Comparison of ENCODE assay signal across 21 cellular contexts in genomic region chr4:62490635-62491034, GRCh38.
"Had no signal": no experiment of that assay in that cellular context is flagged by ENCODE, and none has a peak within 500 bp of the region (broad histone marks: within the 10 kb centered on the region; RNA-seq: fewer than 3 reads in every experiment).

No MANE protein-coding gene starts in this region.

- H3K9ac ChIP-seq: neural progenitor cell had no signal

- H3K4me3 ChIP-seq: gastrocnemius medialis, neural progenitor cell, pancreas, tibial artery, upper lobe of left lung, vagina had no signal

- H3K36me3 ChIP-seq: gastrocnemius medialis, neural progenitor cell, pancreas, tibial artery, upper lobe of left lung, vagina had no signal

- H3K27ac ChIP-seq: gastrocnemius medialis, neural progenitor cell, pancreas, tibial artery, upper lobe of left lung, vagina had no signal

- DNase-seq: effector memory CD4-positive, alpha-beta T cell; gastrocnemius medialis; glutamatergic neuron; islet precursor cell; left colon; nucleus accumbens; pancreas; right cardiac atrium; small intestine; stimulated activated CD4-positive, alpha-beta T cell treated with anti-CD3 and anti-CD28 coated beads, Interleukin-4, amount 100 ng/mL, for 1 hour; stimulated activated CD8-positive, alpha-beta memory T cell treated with anti-CD3 and anti-CD28 coated beads, Interleukin-4, amount 100 ng/mL, for 48 hours; stimulated activated naive CD8-positive, alpha-beta T cell treated with anti-CD3 and anti-CD28 coated beads, Interleukin-15, Interleukin-2, amounts not matched to agents 100 U/mL and 50 U/mL, for 24 hours; tibial artery; upper lobe of left lung had no signal

- H3K4me2 ChIP-seq: neural progenitor cell had no signal

- H3K36me3 Mint-ChIP-seq: mesothelial cell of epicardium; neural progenitor cell; stimulated activated effector memory CD8-positive, alpha-beta T cell treated with anti-CD3 and anti-CD28 coated beads, Interleukin-12 subunit alpha, Interleukin-12 subunit beta, amount 100 ng/mL, for 72 hours had no signal

- H3K27ac Mint-ChIP-seq: mesothelial cell of epicardium; natural killer cell treated with Interleukin-12 subunit alpha and Interleukin-12 subunit beta and Interleukin-15 and Interleukin-18, amount 100 ng/mL, for 72 hours; neural progenitor cell; progenitor cell of endocrine pancreas; stimulated activated effector memory CD8-positive, alpha-beta T cell treated with anti-CD3 and anti-CD28 coated beads, Interleukin-12 subunit alpha, Interleukin-12 subunit beta, amount 100 ng/mL, for 72 hours had no signal

- H3K9me3 ChIP-seq: gastrocnemius medialis, pancreas, vagina had no signal

- H3K4me3 Mint-ChIP-seq: mesothelial cell of epicardium; natural killer cell treated with Interleukin-12 subunit alpha and Interleukin-12 subunit beta and Interleukin-15 and Interleukin-18, amount 100 ng/mL, for 72 hours; neural progenitor cell; stimulated activated effector memory CD8-positive, alpha-beta T cell treated with anti-CD3 and anti-CD28 coated beads, Interleukin-12 subunit alpha, Interleukin-12 subunit beta, amount 100 ng/mL, for 72 hours had no signal

- H3K27me3 ChIP-seq: gastrocnemius medialis, neural progenitor cell, pancreas, tibial artery, upper lobe of left lung, vagina had no signal

- H3K4me1 Mint-ChIP-seq: mesothelial cell of epicardium; stimulated activated effector memory CD8-positive, alpha-beta T cell treated with anti-CD3 and anti-CD28 coated beads, Interleukin-12 subunit alpha, Interleukin-12 subunit beta, amount 100 ng/mL, for 72 hours had no signal

- H3K9me3 Mint-ChIP-seq: mesothelial cell of epicardium had no signal

- H3K4me1 ChIP-seq: gastrocnemius medialis, neural progenitor cell, pancreas, tibial artery, upper lobe of left lung, vagina had no signal

- H3K27me3 Mint-ChIP-seq: natural killer cell treated with Interleukin-12 subunit alpha and Interleukin-12 subunit beta and Interleukin-15 and Interleukin-18, amount 100 ng/mL, for 72 hours had no signal

- ATAC-seq: esophagus mucosa; gastrocnemius medialis; left colon; natural killer cell treated with Interleukin-12 subunit alpha and Interleukin-12 subunit beta and Interleukin-15 and Interleukin-18, amount 100 ng/mL, for 72 hours; pancreas; right cardiac atrium; stimulated activated effector memory CD8-positive, alpha-beta T cell treated with anti-CD3 and anti-CD28 coated beads, Interleukin-12 subunit alpha, Interleukin-12 subunit beta, amount 100 ng/mL, for 72 hours; stimulated activated naive CD8-positive, alpha-beta T cell treated with anti-CD3 and anti-CD28 coated beads, Interleukin-15, Interleukin-2, amounts not matched to agents 100 U/mL and 50 U/mL, for 24 hours had no signal
